In genomic region chr5:35698057-35698808, GRCh38 we compare ENCODE assay signal across 14 cellular contexts.
"Had no signal": no experiment of that assay in that cellular context is flagged by ENCODE, and none has a peak within 500 bp of the region (broad histone marks: within the 10 kb centered on the region; RNA-seq: fewer than 3 reads in every experiment).

No MANE protein-coding gene starts in this region.

- H3K27me3 Mint-ChIP-seq: activated naive CD8-positive, alpha-beta T cell treated with anti-CD3 and anti-CD28 coated beads, Interleukin-2, amount 10 ng/mL, durations not matched to agents 7 days and 5 days had no signal

- H3K4me3 ChIP-seq: cardiac muscle cell, spleen, transverse colon, vagina had no signal

- H3K27ac ChIP-seq: cardiac muscle cell, spleen, transverse colon, vagina had no signal

- ATAC-seq: left ventricle myocardium superior had no signal

- H3K4me1 Mint-ChIP-seq: activated naive CD8-positive, alpha-beta T cell treated with anti-CD3 and anti-CD28 coated beads, Interleukin-2, amount 10 ng/mL, durations not matched to agents 7 days and 5 days had no signal

- H3K9me3 ChIP-seq: spleen, transverse colon, vagina had no signal

- H3K4me3 Mint-ChIP-seq: activated naive CD8-positive, alpha-beta T cell treated with anti-CD3 and anti-CD28 coated beads, Interleukin-2, amount 10 ng/mL, durations not matched to agents 7 days and 5 days; activated T-helper 1 cell treated with anti-CD3 and anti-CD28 coated beads, Interleukin-12 subunit alpha, Interleukin-12 subunit beta, Interleukin-2, Interleukin-4 antibody, amounts not matched to agents 30 ng/mL and 10 ng/mL and 1 ng/mL, durations not matched to agents 14 hours and 24 hours and 36 hours had no signal

- H3K36me3 ChIP-seq: cardiac muscle cell, spleen, transverse colon, vagina had no signal

- H3K9me3 Mint-ChIP-seq: activated naive CD8-positive, alpha-beta T cell treated with anti-CD3 and anti-CD28 coated beads, Interleukin-2, amount 10 ng/mL, durations not matched to agents 7 days and 5 days; activated T-helper 1 cell treated with anti-CD3 and anti-CD28 coated beads, Interleukin-12 subunit alpha, Interleukin-12 subunit beta, Interleukin-2, Interleukin-4 antibody, amounts not matched to agents 30 ng/mL and 10 ng/mL and 1 ng/mL, durations not matched to agents 14 hours and 24 hours and 36 hours had no signal

- H3K27me3 ChIP-seq: cardiac muscle cell, spleen, transverse colon, vagina had no signal

- H3K27ac Mint-ChIP-seq: activated naive CD8-positive, alpha-beta T cell treated with anti-CD3 and anti-CD28 coated beads, Interleukin-2, amount 10 ng/mL, durations not matched to agents 7 days and 5 days; activated T-helper 1 cell treated with anti-CD3 and anti-CD28 coated beads, Interleukin-12 subunit alpha, Interleukin-12 subunit beta, Interleukin-2, Interleukin-4 antibody, amounts not matched to agents 30 ng/mL and 10 ng/mL and 1 ng/mL, durations not matched to agents 14 hours and 24 hours and 36 hours had no signal

- DNase-seq: activated CD4-positive, alpha-beta T cell treated with anti-CD3 and anti-CD28 coated beads, Interleukin-2, amount 50 U/mL, for 4 hours; activated gamma-delta T cell treated with Interleukin-2 at 50 U/mL for 16 hours; activated naive CD8-positive, alpha-beta T cell treated with anti-CD3 and anti-CD28 coated beads, Interleukin-2, amount 10 ng/mL, durations not matched to agents 7 days and 5 days; activated T-cell treated with anti-CD3 and anti-CD28 coated beads for 4 hours; amygdala; left ventricle myocardium superior; occipital lobe; retina; spleen; stimulated activated naive CD4-positive, alpha-beta T cell treated with Interleukin-2 at 50 U/mL for 16 hours; transverse colon had no signal

- H3K4me1 ChIP-seq: transverse colon had no signal
